Comparison of ENCODE assay signal across 8 cellular contexts in the genomic region with DNA sequence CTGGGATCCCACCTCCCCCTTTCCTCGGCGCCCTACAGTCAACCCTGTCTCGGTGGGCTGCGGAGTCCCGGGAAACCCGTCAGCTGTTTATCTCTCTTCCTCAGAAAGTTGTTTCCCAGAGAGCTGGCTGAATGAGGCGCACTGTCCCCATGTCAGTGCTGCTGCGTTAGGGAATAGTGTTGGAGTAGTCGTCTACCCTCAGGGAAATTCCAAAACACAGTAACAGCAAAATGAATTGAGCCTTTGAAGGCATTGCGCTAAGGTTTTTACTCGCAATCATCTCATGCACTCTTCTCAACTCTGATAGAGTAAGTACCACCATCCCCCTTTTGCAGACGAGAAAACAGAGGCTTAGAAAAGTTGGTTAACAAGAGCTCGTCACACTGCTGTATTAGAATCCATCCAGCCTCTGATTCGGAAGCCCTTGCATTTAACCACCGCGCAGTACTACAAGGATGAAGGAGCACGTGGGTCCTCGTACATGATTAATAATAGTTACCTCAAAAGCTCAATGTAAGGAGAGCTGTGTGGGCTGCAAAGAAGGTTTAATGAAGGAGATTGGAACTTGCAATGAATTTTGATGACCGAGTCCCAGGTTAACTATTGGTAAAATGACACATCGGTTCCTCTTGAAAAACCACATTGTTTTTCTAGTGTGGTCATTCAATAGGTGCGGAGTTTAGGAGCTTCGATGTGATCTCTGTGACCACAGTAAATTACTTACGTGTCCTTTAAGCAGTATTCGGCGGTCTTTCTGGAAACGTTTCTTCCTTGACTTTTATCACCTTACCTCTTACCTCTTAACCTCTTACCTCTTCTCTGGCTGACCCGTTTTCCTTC. TPM values are rescaled to one million over a fixed set of nuclear protein-coding genes. Genes with fewer than 3 reads are reported as not detected.
A peak's percentile ranks its signal among the peaks of the same experiment; 100 is the strongest.
DNase-seq lines count a peak whose midpoint lies in the region; ATAC-seq and TF ChIP-seq lines count a peak whose summit lies in the region.

No MANE protein-coding gene starts in this region.

- no peak for TF ChIP-seq EP300 in tibial nerve (IDR thresholded peaks at IDR 0.05)

- peaks cover 10% of the 10 kb centered on the region for H3K4me1 ChIP-seq in A673 (ENCODE audit: insufficient read depth, low read length, poor library complexity, severe bottlenecking)
- peaks cover 3% of the 10 kb centered on the region for H3K4me1 ChIP-seq in mesodermal cell (ENCODE audit: control insufficient read depth, insufficient read depth, low read length, poor library complexity, severe bottlenecking)
- peaks cover 0 to 27% (median 9%) of the 10 kb centered on the region in 4 donors for H3K4me1 ChIP-seq in tibial nerve

- POLR2A ChIA-PET in A673 (lab: Charles Lee; ENCODE audit: low non-redundant PET): no interaction called here
- POLR2A ChIA-PET in GM10248 (lab: Yijun Ruan, JAX): no interaction called here

- peak overlapping the region; percentile 86 for H3K4me3 ChIP-seq in A673 (ENCODE audit: low read depth, low read length, poor library complexity, severe bottlenecking)
- H3K4me3 ChIP-seq in dorsolateral prefrontal cortex: peak overlapping the region; percentile 51 to 99 (median 93)
- peak overlapping the region; percentile 70 for H3K4me3 ChIP-seq in mesodermal cell (ENCODE audit: extremely low read depth, insufficient read depth, low read length, poor library complexity, severe bottlenecking)
- peak overlapping the region; percentile 67 to 100 (median 86) for H3K4me3 ChIP-seq in tibial nerve

- TF ChIP-seq POLR2A in tibial nerve (IDR thresholded peaks at IDR 0.05): no peak

- ATAC-seq in HG03064 (IDR thresholded peaks at IDR 0.05; ENCODE audit: low read depth, unreplicated experiment): peak; percentile 20

- H3K36me3 ChIP-seq in A673 (ENCODE audit: insufficient read depth, low read length, poor library complexity, severe bottlenecking): no peaks in the 10 kb centered on the region
- H3K36me3 ChIP-seq in mesodermal cell (ENCODE audit: control insufficient read depth, insufficient read depth, low read length): no peaks in the 10 kb centered on the region
- H3K36me3 ChIP-seq in tibial nerve: no peaks in the 10 kb centered on the region

- H3K27me3 ChIP-seq in A673 (replicated peaks; ENCODE audit: insufficient read depth, low read depth, low read length, poor library complexity): no peaks in the 10 kb centered on the region
- no peaks in the 10 kb centered on the region for H3K27me3 ChIP-seq in dorsolateral prefrontal cortex
- H3K27me3 ChIP-seq in tibial nerve: no peaks in the 10 kb centered on the region

- no TSS peak for BruUV-seq in A673 (replicated peaks; lab: Mats Ljungman, UMichigan)

- no peak for TF ChIP-seq CTCF in A673 (conservative IDR thresholded peaks at IDR 0.05; ENCODE audit: low read depth, low read length)
- no peak for TF ChIP-seq CTCF in GM10248 (IDR thresholded peaks at IDR 0.05; ENCODE audit: control extremely low read depth, extremely low read depth, low read depth, missing control alignments)
- peak in 6 of 56 donors; percentile 2 to 25 (median 5) for TF ChIP-seq CTCF in dorsolateral prefrontal cortex (IDR thresholded peaks at IDR 0.05 in 54 of 56, conservative IDR thresholded peaks at IDR 0.05 in 2 of 56; ENCODE audit: low read depth in 1 of 56, partially characterized antibody in 56 of 56)
- TF ChIP-seq CTCF in tibial nerve (IDR thresholded peaks at IDR 0.05): no peak

- CTCF ChIA-PET in A673 (lab: Charles Lee) (no interaction called here), GM10248 (lab: Yijun Ruan, JAX) (interaction anchor here (0.7 to 1.8 kb wide), 4 partner anchors 10 to 925 kb away, joined by 3 to 6 read pairs (median 4); no protein-coding TSS in a partner anchor)

- H3K9me3 ChIP-seq in A673 (ENCODE audit: low read depth, low read length, poor library complexity, severe bottlenecking) (no peaks in the 10 kb centered on the region), mesodermal cell (ENCODE audit: control insufficient read depth, low read length) (no peaks in the 10 kb centered on the region), tibial nerve (no peaks in the 10 kb centered on the region)

- intact Hi-C loops in A673 (cut with micrococcal nuclease; ENCODE audit: unreplicated experiment) (no loop called here), dorsolateral prefrontal cortex (cut with DNase I) (loop anchor here (2.0 to 10.0 kb wide), 2 partner anchors 401 to 1619 kb away; a partner anchor contains a TSS)

- DNase-seq in A673 (ENCODE audit: low spot score): peak; percentile 40
- peak; percentile 17 for DNase-seq in GM10248 (ENCODE audit: extremely low spot score)
- peak; percentile 42 for DNase-seq in SW480 (ENCODE audit: low spot score)
- peak in 2 of 10 donors; percentile 19 to 22 for DNase-seq in dorsolateral prefrontal cortex
- DNase-seq in tibial nerve (ENCODE audit: low spot score in 2 of 2): peak in 1 of 2 donors; percentile 13
- no peak for DNase-seq in NCI-H1436 treated with DMSO at 0.1 percent for 48 hours (lab: John Stamatoyannopoulos, UW)

- WGBS in mesodermal cell (ENCODE audit: insufficient coverage in 2 of 2), 2 experiments: 21 to 23% methylated on average over 16 to 17 of the region's 27 CpGs
- WGBS in tibial nerve, 2 donors: 3 to 4% methylated on average over 27 of the region's 27 CpGs

- H3K27ac ChIP-seq in A673 (ENCODE audit: low read depth, low read length, poor library complexity, severe bottlenecking): peak overlapping the region; percentile 32
- H3K27ac ChIP-seq in dorsolateral prefrontal cortex: peak overlapping the region in 57 of 59 donors; percentile 24 to 96 (median 88)
- peak overlapping the region; percentile 82 for H3K27ac ChIP-seq in mesodermal cell (ENCODE audit: low read depth, low read length, severe bottlenecking)
- H3K27ac ChIP-seq in tibial nerve: peak overlapping the region; percentile 79 to 96 (median 90)

RNA-seq across cellular contexts. Expression of a gene that starts 0.8 kb away (rescaled TPM):
- 23.4 and 24.3 TPM in 2 replicates for total RNA-seq in A673 (2021)
- 10 to 100 TPM; 24.0 to 54.0 (median 35.6) TPM for total RNA-seq in dorsolateral prefrontal cortex
- 25.0 TPM for polyA plus RNA-seq in mesodermal cell (2013, experiment 1 of 2)
- 25.6 TPM for polyA plus RNA-seq in mesodermal cell (2013, experiment 2 of 2)
- 10 to 100 TPM; 33.0 to 57.3 (median 39.0) TPM for total RNA-seq in tibial nerve

Comparison
In these comparisons a context has a peak if more than half of its experiments do, and no peak if none do; other contexts are left out.
1. H3K27ac ChIP-seq: peak in every context shown above with its lines; median percentile 90 in tibial nerve; 88 in dorsolateral prefrontal cortex; 82 in mesodermal cell; 32 in A673.